ENCODE assay signal across 8 cellular contexts in genomic region chr6:10801224-10801848, GRCh38. TPM values are rescaled to one million over a fixed set of nuclear protein-coding genes. Genes with fewer than 3 reads are reported as not detected.
DNase-seq lines count a peak whose midpoint lies in the region; ATAC-seq, FAIRE-seq and TF ChIP-seq lines count a peak whose summit lies in the region.

No MANE protein-coding gene starts in this region.

- H4K20me1 ChIP-seq in SU-DHL-6 (ENCODE audit: low read depth, low read length) = 0 out of 2 replicates have a peak, but pooled peaks cover 3% of the 10 kb centered on the region

- H3K27ac Mint-ChIP-seq in activated naive CD8-positive, alpha-beta T cell treated with anti-CD3 and anti-CD28 coated beads, Interleukin-2, amount 50 U/mL, for 24 hours = no peak overlapping the region

- no peaks in the 10 kb centered on the region for H3K36me3 ChIP-seq in SU-DHL-6 (ENCODE audit: low read length)
- H3K36me3 ChIP-seq in left ventricle myocardium inferior = no peaks in the 10 kb centered on the region
- H3K36me3 ChIP-seq in sigmoid colon = no peaks in the 10 kb centered on the region

- no peaks in the 10 kb centered on the region for H3K9me3 Mint-ChIP-seq in activated naive CD8-positive, alpha-beta T cell treated with anti-CD3 and anti-CD28 coated beads, Interleukin-2, amount 50 U/mL, for 24 hours

- no peaks in the 10 kb centered on the region for H3K4me1 ChIP-seq in left ventricle myocardium inferior
- no peaks in the 10 kb centered on the region for H3K4me1 ChIP-seq in sigmoid colon

- H3K4me2 ChIP-seq in SU-DHL-6 (ENCODE audit: low read depth, low read length, poor library complexity, severe bottlenecking) = no peak overlapping the region

- H3K9me3 ChIP-seq in SU-DHL-6 (ENCODE audit: insufficient read depth, low read length) (no peaks in the 10 kb centered on the region), left ventricle myocardium inferior (replicated peaks) (no peaks in the 10 kb centered on the region), sigmoid colon (no peaks in the 10 kb centered on the region)

- H3F3A ChIP-seq in SU-DHL-6 (ENCODE audit: insufficient read depth) = no peaks in the 10 kb centered on the region

- no peaks in the 10 kb centered on the region for H3K79me2 ChIP-seq in SU-DHL-6 (ENCODE audit: insufficient read depth, low read length)

- H3K9me2 ChIP-seq in SU-DHL-6 (replicated peaks; ENCODE audit: insufficient read depth, low read length) = no peaks in the 10 kb centered on the region

- POLR2A ChIA-PET in GM10248 (lab: Yijun Ruan, JAX) = no interaction called here

- no peak overlapping the region for H3K4me3 ChIP-seq in SU-DHL-6 (ENCODE audit: insufficient read depth, low read length, poor library complexity, severe bottlenecking)
- H3K4me3 ChIP-seq in left ventricle myocardium inferior = no peak overlapping the region
- no peak overlapping the region for H3K4me3 ChIP-seq in sigmoid colon

- H3K27ac ChIP-seq in SU-DHL-6 (ENCODE audit: low read depth, low read length) = no peak overlapping the region
- H3K27ac ChIP-seq in left ventricle myocardium inferior (replicated peaks) = no peak overlapping the region
- no peak overlapping the region for H3K27ac ChIP-seq in sigmoid colon

- CTCF ChIA-PET in GM10248 (lab: Yijun Ruan, JAX) = interaction anchor here (0.7 to 4.6 kb wide), 30 partner anchors 9 to 341 kb away, joined by 3 to 75 read pairs (median 4); no protein-coding TSS in a partner anchor

- TF ChIP-seq CTCF in GM10248 (IDR thresholded peaks at IDR 0.05; ENCODE audit: control extremely low read depth, extremely low read depth, low read depth, missing control alignments) = peak; percentile 92
- peak; percentile 100 for TF ChIP-seq CTCF in SU-DHL-6 (IDR thresholded peaks at IDR 0.05; ENCODE audit: insufficient read depth, low read length, poor library complexity, severe bottlenecking)
- peak; percentile 100 for TF ChIP-seq CTCF in left ventricle myocardium inferior (IDR thresholded peaks at IDR 0.05; ENCODE audit: borderline replicate concordance)
- peak; percentile 60 to 94 (median 88) for TF ChIP-seq CTCF in sigmoid colon (IDR thresholded peaks at IDR 0.05)

- TF ChIP-seq EP300 in sigmoid colon (IDR thresholded peaks at IDR 0.05) = no peak

- TF ChIP-seq POLR2A in H54 (IDR thresholded peaks at IDR 0.05; ENCODE audit: low read depth, low read length) (no peak), sigmoid colon (IDR thresholded peaks at IDR 0.05) (no peak)

- peak; percentile 93 for FAIRE-seq in H54 (lab: Jason Lieb, UNC)

- peak; percentile 81 for DNase-seq in GM10248 (ENCODE audit: extremely low spot score)
- peak; percentile 54 for DNase-seq in H54 (ENCODE audit: insufficient read length, low spot score)
- peak; percentile 61 for DNase-seq in LoVo (ENCODE audit: low spot score)
- peak; percentile 58 for DNase-seq in activated naive CD8-positive, alpha-beta T cell treated with anti-CD3 and anti-CD28 coated beads, Interleukin-2, amount 50 U/mL, for 24 hours
- DNase-seq in left ventricle myocardium inferior = peak; percentile 27
- DNase-seq in sigmoid colon = no peak
- no peak for DNase-seq in posterior vena cava (ENCODE audit: low spot score)

- H3K4me3 Mint-ChIP-seq in activated naive CD8-positive, alpha-beta T cell treated with anti-CD3 and anti-CD28 coated beads, Interleukin-2, amount 50 U/mL, for 24 hours = no peak overlapping the region

- H3K27me3 Mint-ChIP-seq in activated naive CD8-positive, alpha-beta T cell treated with anti-CD3 and anti-CD28 coated beads, Interleukin-2, amount 50 U/mL, for 24 hours = no peaks in the 10 kb centered on the region

- no peak overlapping the region for H2AFZ ChIP-seq in SU-DHL-6 (ENCODE audit: low read depth, low read length, severe bottlenecking)

- no peaks in the 10 kb centered on the region for H3K4me1 Mint-ChIP-seq in activated naive CD8-positive, alpha-beta T cell treated with anti-CD3 and anti-CD28 coated beads, Interleukin-2, amount 50 U/mL, for 24 hours

- ATAC-seq in activated naive CD8-positive, alpha-beta T cell treated with anti-CD3 and anti-CD28 coated beads, Interleukin-2, amount 50 U/mL, for 24 hours = peak; percentile 96

- intact Hi-C loops in left ventricle myocardium inferior (cut with micrococcal nuclease) = loop anchor here (10.0 kb wide), 1 partner anchor 317 kb away; no protein-coding TSS in a partner anchor
- intact Hi-C loops in sigmoid colon (cut with DNase I) = loop anchor here (1.0 to 2.0 kb wide), 2 partner anchors 107 to 291 kb away; partner anchors contain the start of genes C6orf52 and PAK1IP1
- intact Hi-C loops in posterior vena cava (cut with DNase I) = loop anchor here in 1 of 2 donors (10.0 kb wide), 1 partner anchor 317 kb away; no protein-coding TSS in a partner anchor

- 46 to 50% methylated on average over 2 of the region's 2 CpGs for WGBS in sigmoid colon, 2 donors

- H3K27me3 ChIP-seq in SU-DHL-6 (ENCODE audit: low read length) = no peaks in the 10 kb centered on the region
- H3K27me3 ChIP-seq in left ventricle myocardium inferior (ENCODE audit: low read depth) = no peaks in the 10 kb centered on the region
- no peaks in the 10 kb centered on the region for H3K27me3 ChIP-seq in sigmoid colon

- H3K36me3 Mint-ChIP-seq in activated naive CD8-positive, alpha-beta T cell treated with anti-CD3 and anti-CD28 coated beads, Interleukin-2, amount 50 U/mL, for 24 hours (ENCODE audit: low read depth) = peaks cover 3% of the 10 kb centered on the region

- H3K9ac ChIP-seq in SU-DHL-6 (ENCODE audit: low read length) = no peak overlapping the region

RNA-seq across cellular contexts. Expression of gene MAK, which starts 37.0 kb away (rescaled TPM):
- total RNA-seq in left ventricle myocardium inferior (0.14 TPM), sigmoid colon (under 1 TPM in 1 of 4 donors, not detected in 3; 0.36 TPM), posterior vena cava (under 1 TPM; 0.14 to 0.28 TPM)
- under 1 TPM in 1 of 3 donors, not detected in 2; 0.03 TPM for polyA plus RNA-seq in sigmoid colon

RNA-seq across cellular contexts. Expression of gene TMEM14B, which starts 53.7 kb away (rescaled TPM):
- total RNA-seq in left ventricle myocardium inferior (118 TPM), sigmoid colon (100 to 1,000 TPM in 2 of 4 donors, 10 to 100 TPM in 2; 51.5 to 124 (median 98.2) TPM), posterior vena cava (10 to 100 TPM; 53.7 to 60.2 TPM)
- 10 to 100 TPM; 55.7 to 97.3 (median 79.8) TPM for polyA plus RNA-seq in sigmoid colon

Comparison
In these comparisons a context has a peak if more than half of its experiments do, and no peak if none do; other contexts are left out.
1. DNase-seq: peak in GM10248 (single experiment), H54 (single experiment), LoVo (single experiment), activated naive CD8-positive, alpha-beta T cell treated with anti-CD3 and anti-CD28 coated beads, Interleukin-2, amount 50 U/mL, for 24 hours (single experiment) and left ventricle myocardium inferior (single experiment); none in sigmoid colon (single experiment) and posterior vena cava (single experiment).
2. Peak in every context shown above with its lines, with median percentiles within 50 percentile points of each other: CTCF ChIP-seq.